ENCODE assay signal across 1 cellular context in the genomic region with DNA sequence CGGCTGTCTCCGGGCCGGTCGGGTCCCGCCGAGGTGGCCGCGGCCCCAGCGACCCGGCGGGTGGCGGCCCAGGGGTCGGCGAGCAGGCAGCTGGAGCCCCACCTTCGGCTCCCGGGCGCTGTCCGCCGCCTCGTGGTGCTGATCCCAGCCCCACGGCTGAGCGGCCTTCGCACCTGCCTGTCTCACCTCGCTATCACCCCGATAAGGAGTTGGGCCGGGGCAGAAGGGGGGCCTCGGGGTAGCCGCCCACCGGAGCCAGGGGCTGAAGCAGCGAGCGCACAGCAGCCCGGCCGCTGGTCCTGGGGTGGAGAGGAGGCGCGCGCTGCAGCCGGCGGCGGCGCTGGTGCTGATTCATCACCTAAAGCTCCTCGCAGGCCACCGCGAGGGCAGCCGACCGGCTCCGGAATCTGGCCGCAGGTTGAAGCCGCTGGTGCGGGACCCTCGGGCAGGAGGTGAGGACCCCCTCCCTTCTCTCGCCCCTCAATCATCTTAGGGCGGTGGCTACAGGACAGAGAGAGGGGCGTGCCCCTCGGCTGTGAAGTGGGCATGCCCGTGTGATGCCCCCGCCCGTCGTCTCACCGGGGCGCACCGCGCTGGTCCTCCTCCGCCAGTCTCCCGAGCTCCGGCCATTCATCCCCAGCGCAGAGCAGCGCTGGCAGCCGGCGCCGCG.
TF ChIP-seq lines count a peak whose summit lies in the region.

No MANE protein-coding gene starts in this region.

TF ChIP-seq in HepG2, 621 proteins besides CTCF, POLR2A, EP300 and RAD21 (continued from another document):
- TF ChIP-seq ISX (CRISPR knock-in tag; conservative IDR thresholded peaks at IDR 0.05) (peak; percentile 81; the same call in 1 of the 2 replicates), E2F2 (CRISPR knock-in tag; IDR thresholded peaks at IDR 0.05; ENCODE audit: borderline replicate concordance) (no peak), MLXIP (CRISPR knock-in tag; IDR thresholded peaks at IDR 0.05; ENCODE audit: borderline replicate concordance) (peak; percentile 80), UBTF (CRISPR knock-in tag; IDR thresholded peaks at IDR 0.05) (peak; percentile 85; the same call in 1 of the 2 replicates), ISL2 (CRISPR knock-in tag; IDR thresholded peaks at IDR 0.05) (peak; percentile 79), ZBTB8A (CRISPR knock-in tag; IDR thresholded peaks at IDR 0.05; ENCODE audit: borderline replicate concordance, low read depth) (no peak), ZNF570 (CRISPR knock-in tag; IDR thresholded peaks at IDR 0.05; ENCODE audit: borderline replicate concordance) (0 out of 2 replicates have a peak, but pooled peaks have one; percentile 57), ZNF792 (CRISPR knock-in tag; IDR thresholded peaks at IDR 0.05) (peak; percentile 65; the same call in 1 of the 2 replicates), STAT5B (CRISPR knock-in tag; IDR thresholded peaks at IDR 0.05) (no peak), CBFB (CRISPR knock-in tag; IDR thresholded peaks at IDR 0.05) (no peak), PPARG (CRISPR knock-in tag; conservative IDR thresholded peaks at IDR 0.05) (0 out of 2 replicates have a peak, but pooled peaks have one; percentile 33), ZNF282 (IDR thresholded peaks at IDR 0.05; ENCODE audit: partially characterized antibody) (no peak), PHF8 (CRISPR knock-in tag; IDR thresholded peaks at IDR 0.05) (peak; percentile 34; the same call in 1 of the 2 replicates), ZNF225 (CRISPR knock-in tag; IDR thresholded peaks at IDR 0.05) (0 out of 2 replicates have a peak, but pooled peaks have one; percentile 39)
- TF ChIP-seq, protein P1, sequence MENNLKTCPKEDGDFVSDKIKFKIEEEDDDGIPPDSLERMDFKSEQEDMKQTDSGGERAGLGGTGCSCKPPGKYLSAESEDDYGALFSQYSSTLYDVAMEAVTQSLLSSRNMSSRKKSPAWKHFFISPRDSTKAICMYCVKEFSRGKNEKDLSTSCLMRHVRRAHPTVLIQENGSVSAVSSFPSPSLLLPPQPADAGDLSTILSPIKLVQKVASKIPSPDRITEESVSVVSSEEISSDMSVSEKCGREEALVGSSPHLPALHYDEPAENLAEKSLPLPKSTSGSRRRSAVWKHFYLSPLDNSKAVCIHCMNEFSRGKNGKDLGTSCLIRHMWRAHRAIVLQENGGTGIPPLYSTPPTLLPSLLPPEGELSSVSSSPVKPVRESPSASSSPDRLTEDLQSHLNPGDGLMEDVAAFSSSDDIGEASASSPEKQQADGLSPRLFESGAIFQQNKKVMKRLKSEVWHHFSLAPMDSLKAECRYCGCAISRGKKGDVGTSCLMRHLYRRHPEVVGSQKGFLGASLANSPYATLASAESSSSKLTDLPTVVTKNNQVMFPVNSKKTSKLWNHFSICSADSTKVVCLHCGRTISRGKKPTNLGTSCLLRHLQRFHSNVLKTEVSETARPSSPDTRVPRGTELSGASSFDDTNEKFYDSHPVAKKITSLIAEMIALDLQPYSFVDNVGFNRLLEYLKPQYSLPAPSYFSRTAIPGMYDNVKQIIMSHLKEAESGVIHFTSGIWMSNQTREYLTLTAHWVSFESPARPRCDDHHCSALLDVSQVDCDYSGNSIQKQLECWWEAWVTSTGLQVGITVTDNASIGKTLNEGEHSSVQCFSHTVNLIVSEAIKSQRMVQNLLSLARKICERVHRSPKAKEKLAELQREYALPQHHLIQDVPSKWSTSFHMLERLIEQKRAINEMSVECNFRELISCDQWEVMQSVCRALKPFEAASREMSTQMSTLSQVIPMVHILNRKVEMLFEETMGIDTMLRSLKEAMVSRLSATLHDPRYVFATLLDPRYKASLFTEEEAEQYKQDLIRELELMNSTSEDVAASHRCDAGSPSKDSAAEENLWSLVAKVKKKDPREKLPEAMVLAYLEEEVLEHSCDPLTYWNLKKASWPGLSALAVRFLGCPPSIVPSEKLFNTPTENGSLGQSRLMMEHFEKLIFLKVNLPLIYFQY (CRISPR knock-in tag; IDR thresholded peaks at IDR 0.05; ENCODE audit: borderline replicate concordance), result peak; percentile 93
- TF ChIP-seq, protein P2, sequence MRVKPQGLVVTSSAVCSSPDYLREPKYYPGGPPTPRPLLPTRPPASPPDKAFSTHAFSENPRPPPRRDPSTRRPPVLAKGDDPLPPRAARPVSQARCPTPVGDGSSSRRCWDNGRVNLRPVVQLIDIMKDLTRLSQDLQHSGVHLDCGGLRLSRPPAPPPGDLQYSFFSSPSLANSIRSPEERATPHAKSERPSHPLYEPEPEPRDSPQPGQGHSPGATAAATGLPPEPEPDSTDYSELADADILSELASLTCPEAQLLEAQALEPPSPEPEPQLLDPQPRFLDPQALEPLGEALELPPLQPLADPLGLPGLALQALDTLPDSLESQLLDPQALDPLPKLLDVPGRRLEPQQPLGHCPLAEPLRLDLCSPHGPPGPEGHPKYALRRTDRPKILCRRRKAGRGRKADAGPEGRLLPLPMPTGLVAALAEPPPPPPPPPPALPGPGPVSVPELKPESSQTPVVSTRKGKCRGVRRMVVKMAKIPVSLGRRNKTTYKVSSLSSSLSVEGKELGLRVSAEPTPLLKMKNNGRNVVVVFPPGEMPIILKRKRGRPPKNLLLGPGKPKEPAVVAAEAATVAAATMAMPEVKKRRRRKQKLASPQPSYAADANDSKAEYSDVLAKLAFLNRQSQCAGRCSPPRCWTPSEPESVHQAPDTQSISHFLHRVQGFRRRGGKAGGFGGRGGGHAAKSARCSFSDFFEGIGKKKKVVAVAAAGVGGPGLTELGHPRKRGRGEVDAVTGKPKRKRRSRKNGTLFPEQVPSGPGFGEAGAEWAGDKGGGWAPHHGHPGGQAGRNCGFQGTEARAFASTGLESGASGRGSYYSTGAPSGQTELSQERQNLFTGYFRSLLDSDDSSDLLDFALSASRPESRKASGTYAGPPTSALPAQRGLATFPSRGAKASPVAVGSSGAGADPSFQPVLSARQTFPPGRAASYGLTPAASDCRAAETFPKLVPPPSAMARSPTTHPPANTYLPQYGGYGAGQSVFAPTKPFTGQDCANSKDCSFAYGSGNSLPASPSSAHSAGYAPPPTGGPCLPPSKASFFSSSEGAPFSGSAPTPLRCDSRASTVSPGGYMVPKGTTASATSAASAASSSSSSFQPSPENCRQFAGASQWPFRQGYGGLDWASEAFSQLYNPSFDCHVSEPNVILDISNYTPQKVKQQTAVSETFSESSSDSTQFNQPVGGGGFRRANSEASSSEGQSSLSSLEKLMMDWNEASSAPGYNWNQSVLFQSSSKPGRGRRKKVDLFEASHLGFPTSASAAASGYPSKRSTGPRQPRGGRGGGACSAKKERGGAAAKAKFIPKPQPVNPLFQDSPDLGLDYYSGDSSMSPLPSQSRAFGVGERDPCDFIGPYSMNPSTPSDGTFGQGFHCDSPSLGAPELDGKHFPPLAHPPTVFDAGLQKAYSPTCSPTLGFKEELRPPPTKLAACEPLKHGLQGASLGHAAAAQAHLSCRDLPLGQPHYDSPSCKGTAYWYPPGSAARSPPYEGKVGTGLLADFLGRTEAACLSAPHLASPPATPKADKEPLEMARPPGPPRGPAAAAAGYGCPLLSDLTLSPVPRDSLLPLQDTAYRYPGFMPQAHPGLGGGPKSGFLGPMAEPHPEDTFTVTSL (CRISPR knock-in tag; IDR thresholded peaks at IDR 0.05; ENCODE audit: borderline replicate concordance), result no peak
